In genomic region chr1:85308837-85309350, GRCh38 we compare ENCODE assay signal across 15 cellular contexts. TPM values are rescaled to one million over a fixed set of nuclear protein-coding genes. Genes with fewer than 3 reads are reported as not detected.
DNase-seq lines count a peak whose midpoint lies in the region; ATAC-seq and TF ChIP-seq lines count a peak whose summit lies in the region.
"Had no signal": no experiment of that assay in that cellular context is flagged by ENCODE, and none has a peak within 500 bp of the region (broad histone marks: within the 10 kb centered on the region; RNA-seq: fewer than 3 reads in every experiment).

No MANE protein-coding gene starts in this region.

- DNase-seq in CD4-positive, CD25-positive, alpha-beta regulatory T cell, result no peak
- DNase-seq in HAP-1 (ENCODE audit: low spot score in 2 of 2) (peak; percentile 76 to 98), mesenchymal stem cell (no peak), WTC11 (ENCODE audit: low spot score) (no peak), body of pancreas (no peak)
- no peak for DNase-seq in CD8-positive, alpha-beta memory T cell

- H3K36me3 ChIP-seq in CD4-positive, CD25-positive, alpha-beta regulatory T cell (ENCODE audit: control insufficient read depth, insufficient read depth, low read length), result no peaks in the 10 kb centered on the region
- no peaks in the 10 kb centered on the region for H3K36me3 ChIP-seq in HAP-1 (replicated peaks)
- H3K36me3 ChIP-seq in OCI-LY3 (replicated peaks; ENCODE audit: low read depth, low read length), result no peaks in the 10 kb centered on the region
- no peaks in the 10 kb centered on the region for H3K36me3 ChIP-seq in mesenchymal stem cell (ENCODE audit: control insufficient read depth in 1 of 2, insufficient read depth in 2 of 2, low read depth in 1 of 2, low read length in 2 of 2)
- no peaks in the 10 kb centered on the region for H3K36me3 ChIP-seq in CD8-positive, alpha-beta memory T cell (ENCODE audit: insufficient read depth, low read length)
- no peaks in the 10 kb centered on the region for H3K36me3 ChIP-seq in body of pancreas (replicated peaks in 1 of 2; ENCODE audit: insufficient read depth in 1 of 2, low read depth in 2 of 2)

- peaks cover 21% of the 10 kb centered on the region for H3K27me3 ChIP-seq in CD4-positive, CD25-positive, alpha-beta regulatory T cell (ENCODE audit: control insufficient read depth, insufficient read depth, low read length)
- H3K27me3 ChIP-seq in HAP-1 (ENCODE audit: low read depth) (no peaks in the 10 kb centered on the region), OCI-LY3 (ENCODE audit: low read depth, low read length) (peaks cover 20% of the 10 kb centered on the region), mesenchymal stem cell (ENCODE audit: control insufficient read depth in 1 of 2, insufficient read depth in 1 of 2, low read length in 2 of 2) (no peaks in the 10 kb centered on the region), body of pancreas (no peaks in the 10 kb centered on the region)
- peaks cover 6% of the 10 kb centered on the region for H3K27me3 ChIP-seq in CD8-positive, alpha-beta memory T cell (ENCODE audit: insufficient read depth, low read length, poor library complexity, severe bottlenecking)
- H3K27me3 ChIP-seq: foreskin keratinocyte had no signal

- ATAC-seq in CD4-positive, CD25-positive, alpha-beta regulatory T cell (ENCODE audit: low read depth in 2 of 2), result no peak
- ATAC-seq in HG03135 (IDR thresholded peaks at IDR 0.05; ENCODE audit: unreplicated experiment) (no peak), WTC11 (no peak), body of pancreas (no peak)

- H2BK120ac ChIP-seq in mesenchymal stem cell (ENCODE audit: low read depth, low read length), result no peak overlapping the region

- no peaks in the 10 kb centered on the region for H3K79me2 ChIP-seq in OCI-LY3 (ENCODE audit: low read length)
- H3K79me2 ChIP-seq: parathyroid adenoma had no signal

- H2BK15ac ChIP-seq in mesenchymal stem cell (ENCODE audit: low read depth, poor library complexity, severe bottlenecking), result no peak overlapping the region

- H3K4ac ChIP-seq in mesenchymal stem cell (ENCODE audit: low read depth in 1 of 2, low read length in 2 of 2), result no peak overlapping the region

- H3K27ac Mint-ChIP-seq in CD4-positive, CD25-positive, alpha-beta regulatory T cell, result no peak overlapping the region
- H3K27ac Mint-ChIP-seq in WTC11, result no peak overlapping the region
- no peak overlapping the region for H3K27ac Mint-ChIP-seq in CD8-positive, alpha-beta memory T cell
- H3K27ac Mint-ChIP-seq: activated naive CD4-positive, alpha-beta T cell treated with anti-CD3 and anti-CD28 coated beads, Interleukin-2, amount 50 U/mL, for 24 hours; activated T-helper 1 cell treated with anti-CD3 and anti-CD28 coated beads, Interleukin-12 subunit alpha, Interleukin-12 subunit beta, Interleukin-2, Interleukin-4 antibody, amounts not matched to agents 30 ng/mL and 10 ng/mL and 1 ng/mL, durations not matched to agents 14 hours and 24 hours and 36 hours; CD14-positive monocyte; natural killer cell; T-cell had no signal

- no peak overlapping the region for H3K18ac ChIP-seq in mesenchymal stem cell (ENCODE audit: low read depth in 1 of 2, low read length in 2 of 2)

- H3K9me3 Mint-ChIP-seq in CD4-positive, CD25-positive, alpha-beta regulatory T cell, result no peaks in the 10 kb centered on the region
- no peaks in the 10 kb centered on the region for H3K9me3 Mint-ChIP-seq in WTC11
- no peaks in the 10 kb centered on the region for H3K9me3 Mint-ChIP-seq in CD8-positive, alpha-beta memory T cell
- H3K9me3 Mint-ChIP-seq: activated naive CD4-positive, alpha-beta T cell treated with anti-CD3 and anti-CD28 coated beads, Interleukin-2, amount 50 U/mL, for 24 hours; activated T-helper 1 cell treated with anti-CD3 and anti-CD28 coated beads, Interleukin-12 subunit alpha, Interleukin-12 subunit beta, Interleukin-2, Interleukin-4 antibody, amounts not matched to agents 30 ng/mL and 10 ng/mL and 1 ng/mL, durations not matched to agents 14 hours and 24 hours and 36 hours; CD14-positive monocyte; natural killer cell; T-cell had no signal

- no peak for TF ChIP-seq CTCF in OCI-LY3 (IDR thresholded peaks at IDR 0.05; ENCODE audit: low read depth, low read length)
- no peak for TF ChIP-seq CTCF in WTC11 (IDR thresholded peaks at IDR 0.05)
- no peak for TF ChIP-seq CTCF in body of pancreas (IDR thresholded peaks at IDR 0.05)

- CTCF ChIA-PET in WTC11 (lab: Charles Lee), result interaction anchor here (0.6 to 2.4 kb wide), 36 partner anchors 7 to 710 kb away, joined by 3 to 35 read pairs (median 5); partner anchors contain the start of genes BCL10, C1orf52, CCN1 and ZNHIT6
- CTCF ChIA-PET in CD8-positive, alpha-beta memory T cell (lab: Charles Lee), result interaction anchor here (0.8 to 1.4 kb wide), 5 partner anchors 8 to 31 kb away, joined by 3 to 8 read pairs (median 3); no protein-coding TSS in a partner anchor

- no peak overlapping the region for H2AFZ ChIP-seq in OCI-LY3 (ENCODE audit: low read depth, low read length)
- no peak overlapping the region for H2AFZ ChIP-seq in mesenchymal stem cell (ENCODE audit: low read depth, low read length)

- peak overlapping the region; percentile 75 for H3K4me3 ChIP-seq in CD4-positive, CD25-positive, alpha-beta regulatory T cell (ENCODE audit: low read depth, low read length)
- H3K4me3 ChIP-seq in HAP-1, result no peak overlapping the region
- H3K4me3 ChIP-seq in OCI-LY3 (ENCODE audit: low read length), result peak overlapping the region; percentile 76
- H3K4me3 ChIP-seq in mesenchymal stem cell (ENCODE audit: insufficient read depth in 1 of 2, low read depth in 1 of 2, low read length in 2 of 2), result peak overlapping the region in 1 of 2 experiments; percentile 2
- no peak overlapping the region for H3K4me3 ChIP-seq in CD8-positive, alpha-beta memory T cell (ENCODE audit: low read length)
- H3K4me3 ChIP-seq in body of pancreas, result no peak overlapping the region

- no peak overlapping the region for H4K8ac ChIP-seq in mesenchymal stem cell (ENCODE audit: low read length)

- peak overlapping the region in 1 of 2 experiments; percentile 16 for H2BK12ac ChIP-seq in mesenchymal stem cell (ENCODE audit: low read length in 2 of 2)

- TF ChIP-seq POLR2A in body of pancreas (IDR thresholded peaks at IDR 0.05), result no peak

- H3K4me3 Mint-ChIP-seq in CD4-positive, CD25-positive, alpha-beta regulatory T cell, result peak overlapping the region in 1 of 4 donors; percentile 82
- H3K4me3 Mint-ChIP-seq in WTC11, result no peak overlapping the region
- peak overlapping the region in 2 of 7 donors; percentile 47 to 84 for H3K4me3 Mint-ChIP-seq in CD8-positive, alpha-beta memory T cell
- H3K4me3 Mint-ChIP-seq: activated T-helper 1 cell treated with anti-CD3 and anti-CD28 coated beads, Interleukin-12 subunit alpha, Interleukin-12 subunit beta, Interleukin-2, Interleukin-4 antibody, amounts not matched to agents 30 ng/mL and 10 ng/mL and 1 ng/mL, durations not matched to agents 14 hours and 24 hours and 36 hours; natural killer cell had no signal

- H3K9ac ChIP-seq in OCI-LY3 (ENCODE audit: low read length) (no peak overlapping the region), mesenchymal stem cell (ENCODE audit: low read length) (peak overlapping the region; percentile 5)
- H3K9ac ChIP-seq: parathyroid adenoma had no signal

- no peak overlapping the region for H3K23ac ChIP-seq in mesenchymal stem cell (ENCODE audit: low read length in 2 of 2)

- H2BK5ac ChIP-seq in mesenchymal stem cell (ENCODE audit: low read depth, low read length, poor library complexity, severe bottlenecking), result no peak overlapping the region

- H3K27me3 Mint-ChIP-seq in CD4-positive, CD25-positive, alpha-beta regulatory T cell, result peaks cover 36% of the 10 kb centered on the region
- H3K27me3 Mint-ChIP-seq in WTC11 (ENCODE audit: low read depth), result no peaks in the 10 kb centered on the region
- H3K27me3 Mint-ChIP-seq in CD8-positive, alpha-beta memory T cell, result peaks cover 9 to 46% of the 10 kb centered on the region in 2 donors

- peak overlapping the region; percentile 99 for H3K4me2 ChIP-seq in OCI-LY3 (ENCODE audit: low read length)
- no peak overlapping the region for H3K4me2 ChIP-seq in mesenchymal stem cell (ENCODE audit: low read length, poor library complexity, severe bottlenecking)

- no peak overlapping the region for H3K14ac ChIP-seq in mesenchymal stem cell (ENCODE audit: low read length in 2 of 2)

- H3K27ac ChIP-seq in CD4-positive, CD25-positive, alpha-beta regulatory T cell (ENCODE audit: insufficient read depth, low read length, poor library complexity, severe bottlenecking), result no peak overlapping the region
- no peak overlapping the region for H3K27ac ChIP-seq in OCI-LY3 (ENCODE audit: low read length)
- H3K27ac ChIP-seq in mesenchymal stem cell (ENCODE audit: low read length, poor library complexity, severe bottlenecking), result no peak overlapping the region
- no peak overlapping the region for H3K27ac ChIP-seq in CD8-positive, alpha-beta memory T cell (ENCODE audit: low read depth, low read length)
- no peak overlapping the region for H3K27ac ChIP-seq in body of pancreas
- H3K27ac ChIP-seq: foreskin keratinocyte, parathyroid adenoma had no signal

- POLR2A ChIA-PET in WTC11 (lab: Charles Lee), result interaction anchor here (0.6 to 2.2 kb wide), 3 partner anchors 33 to 272 kb away, joined by 5 to 6 read pairs (median 6); partner anchors contain the start of genes BCL10 and CCN1
- POLR2A ChIA-PET in CD8-positive, alpha-beta memory T cell (lab: Charles Lee), result no interaction called here

- no peak overlapping the region for H4K91ac ChIP-seq in mesenchymal stem cell (ENCODE audit: low read length)

- intact Hi-C loops in body of pancreas (cut with DNase I), result loop anchor here (5.0 to 10.0 kb wide), 2 partner anchors 193 to 276 kb away; partner anchors contain the start of gene CCN1

- in situ Hi-C loops in HAP-1 (cut with MboI; ENCODE audit: low sequenced_read_pairs), result loop anchor here (5.0 to 25.0 kb wide), 4 partner anchors 88 to 703 kb away; no protein-coding TSS in a partner anchor

- no peaks in the 10 kb centered on the region for H3K9me3 ChIP-seq in CD4-positive, CD25-positive, alpha-beta regulatory T cell (ENCODE audit: control insufficient read depth in 2 of 2, low read length in 2 of 2)
- no peaks in the 10 kb centered on the region for H3K9me3 ChIP-seq in HAP-1
- no peaks in the 10 kb centered on the region for H3K9me3 ChIP-seq in OCI-LY3 (ENCODE audit: insufficient read depth, low read length)
- no peaks in the 10 kb centered on the region for H3K9me3 ChIP-seq in mesenchymal stem cell (ENCODE audit: control insufficient read depth, low read length)
- H3K9me3 ChIP-seq in CD8-positive, alpha-beta memory T cell (ENCODE audit: low read length), result no peaks in the 10 kb centered on the region
- no peaks in the 10 kb centered on the region for H3K9me3 ChIP-seq in body of pancreas

- 53% methylated on average over 1 of the region's 4 CpGs for WGBS in mesenchymal stem cell
- 57% methylated on average over 4 of the region's 4 CpGs for WGBS in body of pancreas, 2 donors

- H2AK5ac ChIP-seq in mesenchymal stem cell (ENCODE audit: low read length, severe bottlenecking), result peak overlapping the region; percentile 98

- H3K4me1 ChIP-seq in CD4-positive, CD25-positive, alpha-beta regulatory T cell (ENCODE audit: control insufficient read depth, insufficient read depth, low read length, poor library complexity, severe bottlenecking), result peaks cover 7% of the 10 kb centered on the region
- peaks cover 13% of the 10 kb centered on the region for H3K4me1 ChIP-seq in HAP-1
- peaks cover 8% of the 10 kb centered on the region for H3K4me1 ChIP-seq in OCI-LY3 (ENCODE audit: low read length)
- peaks cover 7% of the 10 kb centered on the region for H3K4me1 ChIP-seq in mesenchymal stem cell (ENCODE audit: control insufficient read depth, insufficient read depth, low read depth, low read length)
- no peaks in the 10 kb centered on the region for H3K4me1 ChIP-seq in CD8-positive, alpha-beta memory T cell (ENCODE audit: insufficient read depth, low read length)
- H3K4me1 ChIP-seq in body of pancreas, result peaks cover 7% of the 10 kb centered on the region
- H3K4me1 ChIP-seq: parathyroid adenoma had no signal

- H3K36me3 Mint-ChIP-seq in CD4-positive, CD25-positive, alpha-beta regulatory T cell, result no peaks in the 10 kb centered on the region
- H3K36me3 Mint-ChIP-seq in WTC11, result no peaks in the 10 kb centered on the region
- H3K36me3 Mint-ChIP-seq in CD8-positive, alpha-beta memory T cell, result peaks cover 0 to 4% (median 0%) of the 10 kb centered on the region in 3 donors
- H3K36me3 Mint-ChIP-seq: activated naive CD4-positive, alpha-beta T cell treated with anti-CD3 and anti-CD28 coated beads, Interleukin-2, amount 50 U/mL, for 24 hours; CD14-positive monocyte; natural killer cell; T-cell had no signal

- no peaks in the 10 kb centered on the region for H4K20me1 ChIP-seq in OCI-LY3 (ENCODE audit: insufficient read depth, low read length)

- no peaks in the 10 kb centered on the region for H3K79me1 ChIP-seq in mesenchymal stem cell (replicated peaks; ENCODE audit: low read length, poor library complexity, severe bottlenecking)

- peaks cover 0 to 12% (median 4%) of the 10 kb centered on the region in 4 donors for H3K4me1 Mint-ChIP-seq in CD4-positive, CD25-positive, alpha-beta regulatory T cell
- peaks cover 20% of the 10 kb centered on the region for H3K4me1 Mint-ChIP-seq in WTC11
- H3K4me1 Mint-ChIP-seq in CD8-positive, alpha-beta memory T cell, result peaks cover 4 to 7% (median 6%) of the 10 kb centered on the region in 3 donors

RNA-seq across cellular contexts. Expression of gene BCL10, which starts 32.5 kb away (rescaled TPM):
- 64.4 TPM for total RNA-seq in CD4-positive, CD25-positive, alpha-beta regulatory T cell
- 10 to 100 TPM; 25.9 to 28.1 (median 27.5) TPM for polyA plus RNA-seq in CD4-positive, CD25-positive, alpha-beta regulatory T cell
- polyA plus RNA-seq in mesenchymal stem cell (2013, experiment 1 of 2), result 21.7 TPM
- 22.6 TPM for polyA plus RNA-seq in mesenchymal stem cell (2013, experiment 2 of 2)
- total RNA-seq in WTC11 (2021) (21.3 to 24.2 TPM (median 21.4 TPM) in 3 replicates), body of pancreas (1 to 10 TPM; 4.9 to 9.3 TPM)
- total RNA-seq in CD8-positive, alpha-beta memory T cell, result 10 to 100 TPM; 21.9 to 27.1 TPM
- polyA plus RNA-seq in CD8-positive, alpha-beta memory T cell, result 21.6 TPM

RNA-seq across cellular contexts. Expression of gene C1orf52, which starts 49.4 kb away (rescaled TPM):
- 55.6 TPM for total RNA-seq in CD4-positive, CD25-positive, alpha-beta regulatory T cell
- 10 to 100 TPM; 19.7 to 32.6 (median 27.5) TPM for polyA plus RNA-seq in CD4-positive, CD25-positive, alpha-beta regulatory T cell
- 25.2 TPM for polyA plus RNA-seq in mesenchymal stem cell (2013, experiment 1 of 2)
- polyA plus RNA-seq in mesenchymal stem cell (2013, experiment 2 of 2), result 25.7 TPM
- 35.8 to 44.5 TPM (median 40.2 TPM) in 3 replicates for total RNA-seq in WTC11 (2021)
- total RNA-seq in CD8-positive, alpha-beta memory T cell, result 10 to 100 TPM; 27.7 to 29.3 TPM
- 22.1 TPM for polyA plus RNA-seq in CD8-positive, alpha-beta memory T cell
- total RNA-seq in body of pancreas, result 10 to 100 TPM in 1 of 2 donors, 1 to 10 TPM in 1; 6.6 to 20.2 TPM

Comparison
In these comparisons a context has a peak if more than half of its experiments do, and no peak if none do; other contexts are left out.
1. DNase-seq: peak in HAP-1 (2 of 2); none in CD4-positive, CD25-positive, alpha-beta regulatory T cell (0 of 3), mesenchymal stem cell (single experiment), WTC11 (single experiment), CD8-positive, alpha-beta memory T cell (0 of 5) and body of pancreas (0 of 4).
2. H3K4me3 ChIP-seq: peak in CD4-positive, CD25-positive, alpha-beta regulatory T cell (single experiment) and OCI-LY3 (single experiment); none in HAP-1 (single experiment), CD8-positive, alpha-beta memory T cell (single experiment) and body of pancreas (0 of 2).